Comparison of ENCODE assay signal across 15 cellular contexts in the genomic region with DNA sequence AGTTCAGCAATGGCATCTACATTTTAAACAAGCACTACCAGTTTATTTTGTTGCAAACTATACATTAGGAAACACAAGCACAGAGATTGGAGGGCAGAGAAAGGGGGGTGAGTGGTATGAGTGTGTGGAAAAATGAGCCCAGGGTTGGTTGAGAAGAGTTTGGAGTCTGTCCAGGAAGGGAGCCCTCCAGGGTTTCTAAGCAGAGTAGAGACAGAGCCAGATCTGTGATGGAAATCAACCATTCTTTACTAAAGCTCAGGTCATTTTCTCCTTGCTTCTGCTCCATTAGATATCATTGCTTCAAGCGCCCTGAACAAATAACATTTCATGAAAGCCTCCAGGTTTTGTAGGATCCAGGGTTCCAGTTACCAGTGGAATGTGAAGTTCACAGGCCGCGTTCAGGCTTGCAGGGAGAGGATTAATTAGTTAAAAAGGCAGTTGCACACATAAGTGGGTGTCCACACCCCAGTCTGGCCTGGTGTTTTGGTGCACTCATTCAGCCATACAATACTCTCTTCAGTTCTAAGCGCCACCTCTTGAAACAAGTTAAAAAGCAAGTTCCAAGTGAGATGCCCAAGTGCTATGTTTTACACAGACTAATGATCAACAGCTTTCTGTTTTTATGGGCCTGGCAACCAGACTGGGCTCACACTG. TPM values are rescaled to one million over a fixed set of nuclear protein-coding genes. Genes with fewer than 3 reads are reported as not detected.
DNase-seq lines count a peak whose midpoint lies in the region; ATAC-seq lines count a peak whose summit lies in the region.
"Had no signal": no experiment of that assay in that cellular context is flagged by ENCODE, and none has a peak within 500 bp of the region (broad histone marks: within the 10 kb centered on the region; RNA-seq: fewer than 3 reads in every experiment).

No MANE protein-coding gene starts in this region.

- H3K23ac ChIP-seq in mesenchymal stem cell (ENCODE audit: low read length in 2 of 2) = no peak overlapping the region

- H3K9me3 ChIP-seq in mesenchymal stem cell (ENCODE audit: control insufficient read depth, low read length) = no peaks in the 10 kb centered on the region
- no peaks in the 10 kb centered on the region for H3K9me3 ChIP-seq in effector memory CD4-positive, alpha-beta T cell (ENCODE audit: control insufficient read depth, low read length)
- H3K9me3 ChIP-seq: lower lobe of right lung had no signal

- no peaks in the 10 kb centered on the region for H3K4me1 Mint-ChIP-seq in activated naive CD8-positive, alpha-beta T cell treated with anti-CD3 and anti-CD28 coated beads, Interleukin-2, amount 50 U/mL, for 24 hours

- no peaks in the 10 kb centered on the region for H3K36me3 Mint-ChIP-seq in activated naive CD8-positive, alpha-beta T cell treated with anti-CD3 and anti-CD28 coated beads, Interleukin-2, amount 50 U/mL, for 24 hours (ENCODE audit: low read depth)

- no peak overlapping the region for H2BK120ac ChIP-seq in mesenchymal stem cell (ENCODE audit: low read depth, low read length)

- H2BK5ac ChIP-seq in mesenchymal stem cell (ENCODE audit: low read depth, low read length, poor library complexity, severe bottlenecking) = no peak overlapping the region

- H3K4me2 ChIP-seq in mesenchymal stem cell (ENCODE audit: low read length, poor library complexity, severe bottlenecking) = no peak overlapping the region

- 91% methylated on average over 4 of the region's 4 CpGs for WGBS in mesenchymal stem cell

- H3K14ac ChIP-seq in mesenchymal stem cell (ENCODE audit: low read length in 2 of 2) = no peak overlapping the region

- no peaks in the 10 kb centered on the region for H3K9me3 Mint-ChIP-seq in activated naive CD8-positive, alpha-beta T cell treated with anti-CD3 and anti-CD28 coated beads, Interleukin-2, amount 50 U/mL, for 24 hours

- H3K9ac ChIP-seq in mesenchymal stem cell (ENCODE audit: low read length) = no peak overlapping the region

- H2AK5ac ChIP-seq in mesenchymal stem cell (ENCODE audit: low read length, severe bottlenecking) = no peak overlapping the region

- no peak overlapping the region for H4K8ac ChIP-seq in mesenchymal stem cell (ENCODE audit: low read length)

- H3K27ac ChIP-seq in mesenchymal stem cell (ENCODE audit: low read length, poor library complexity, severe bottlenecking) = no peak overlapping the region
- H3K27ac ChIP-seq in effector memory CD4-positive, alpha-beta T cell (ENCODE audit: insufficient read depth, low read length, poor library complexity, severe bottlenecking) = no peak overlapping the region
- H3K27ac ChIP-seq: lower lobe of right lung, RWPE1 had no signal

- peak overlapping the region in 1 of 2 experiments; percentile 15 for H2BK12ac ChIP-seq in mesenchymal stem cell (ENCODE audit: low read length in 2 of 2)

- H3K18ac ChIP-seq in mesenchymal stem cell (ENCODE audit: low read depth in 1 of 2, low read length in 2 of 2) = peak overlapping the region; percentile 11 to 19

- H3K27me3 ChIP-seq in mesenchymal stem cell (ENCODE audit: control insufficient read depth in 1 of 2, insufficient read depth in 1 of 2, low read length in 2 of 2) = no peaks in the 10 kb centered on the region
- H3K27me3 ChIP-seq in effector memory CD4-positive, alpha-beta T cell (replicated peaks; ENCODE audit: control insufficient read depth, insufficient read depth, low read length, poor library complexity, severe bottlenecking) = no peaks in the 10 kb centered on the region

- DNase-seq in Ammon's horn (ENCODE audit: low spot score) (peak; percentile 21), NCI-H1092 (lab: John Stamatoyannopoulos, UW) (peak; percentile 60), astrocyte of the hippocampus (ENCODE audit: low read depth, low spot score) (peak; percentile 63), mesenchymal stem cell (peak; percentile 36)
- no peak for DNase-seq in activated naive CD8-positive, alpha-beta T cell treated with anti-CD3 and anti-CD28 coated beads, Interleukin-2, amount 50 U/mL, for 24 hours
- no peak for DNase-seq in effector memory CD4-positive, alpha-beta T cell
- DNase-seq: activated CD4-positive, CD25-positive, alpha-beta regulatory T cell treated with anti-CD3 and anti-CD28 coated beads, Interleukin-2, amount 50 U/mL, for 72 hours; dermis blood vessel endothelial cell; lower lobe of right lung; NCI-H82; stimulated activated naive CD4-positive, alpha-beta T cell treated with Interleukin-2 at 50 U/mL for 16 hours; T-helper 17 cell had no signal

- no peak for ATAC-seq in activated naive CD8-positive, alpha-beta T cell treated with anti-CD3 and anti-CD28 coated beads, Interleukin-2, amount 50 U/mL, for 24 hours
- no peak for ATAC-seq in HG02678 (IDR thresholded peaks at IDR 0.05; ENCODE audit: unreplicated experiment)
- no peak for ATAC-seq in HG03108 (IDR thresholded peaks at IDR 0.05; ENCODE audit: unreplicated experiment)
- ATAC-seq: lower lobe of right lung, T-helper 17 cell had no signal

- H3K36me3 ChIP-seq in mesenchymal stem cell (ENCODE audit: control insufficient read depth in 1 of 2, insufficient read depth in 2 of 2, low read depth in 1 of 2, low read length in 2 of 2) = no peaks in the 10 kb centered on the region
- H3K36me3 ChIP-seq in effector memory CD4-positive, alpha-beta T cell (ENCODE audit: control insufficient read depth, insufficient read depth, low read length) = no peaks in the 10 kb centered on the region
- H3K36me3 ChIP-seq: lower lobe of right lung had no signal

- H3K4me1 ChIP-seq in mesenchymal stem cell (ENCODE audit: control insufficient read depth, insufficient read depth, low read depth, low read length) = peaks cover 3% of the 10 kb centered on the region
- no peaks in the 10 kb centered on the region for H3K4me1 ChIP-seq in effector memory CD4-positive, alpha-beta T cell (ENCODE audit: control insufficient read depth, insufficient read depth, low read length, poor library complexity, severe bottlenecking)
- H3K4me1 ChIP-seq: lower lobe of right lung had no signal

- no peak overlapping the region for H3K4me3 ChIP-seq in mesenchymal stem cell (ENCODE audit: insufficient read depth in 1 of 2, low read depth in 1 of 2, low read length in 2 of 2)
- H3K4me3 ChIP-seq in effector memory CD4-positive, alpha-beta T cell (ENCODE audit: insufficient read depth, low read depth, low read length, poor library complexity, severe bottlenecking) = no peak overlapping the region
- H3K4me3 ChIP-seq: lower lobe of right lung had no signal

- H2BK15ac ChIP-seq in mesenchymal stem cell (ENCODE audit: low read depth, poor library complexity, severe bottlenecking) = peak overlapping the region; percentile 12

- H3K27me3 Mint-ChIP-seq in activated naive CD8-positive, alpha-beta T cell treated with anti-CD3 and anti-CD28 coated beads, Interleukin-2, amount 50 U/mL, for 24 hours = no peaks in the 10 kb centered on the region

- H3K4me3 Mint-ChIP-seq in activated naive CD8-positive, alpha-beta T cell treated with anti-CD3 and anti-CD28 coated beads, Interleukin-2, amount 50 U/mL, for 24 hours = no peak overlapping the region
- H3K4me3 Mint-ChIP-seq: T-helper 17 cell had no signal

- no peaks in the 10 kb centered on the region for H3K79me1 ChIP-seq in mesenchymal stem cell (replicated peaks; ENCODE audit: low read length, poor library complexity, severe bottlenecking)

- peak overlapping the region in 1 of 2 experiments; percentile 7 for H3K4ac ChIP-seq in mesenchymal stem cell (ENCODE audit: low read depth in 1 of 2, low read length in 2 of 2)

- H4K91ac ChIP-seq in mesenchymal stem cell (ENCODE audit: low read length) = no peak overlapping the region

- H2AFZ ChIP-seq in mesenchymal stem cell (ENCODE audit: low read depth, low read length) = no peak overlapping the region

- H3K27ac Mint-ChIP-seq in activated naive CD8-positive, alpha-beta T cell treated with anti-CD3 and anti-CD28 coated beads, Interleukin-2, amount 50 U/mL, for 24 hours = no peak overlapping the region
- H3K27ac Mint-ChIP-seq: T-helper 17 cell had no signal

RNA-seq across cellular contexts. Expression of gene BOC, which starts 16.5 kb away (rescaled TPM):
- 40.7 TPM for polyA plus RNA-seq in mesenchymal stem cell (2013, experiment 1 of 2)
- polyA plus RNA-seq in mesenchymal stem cell (2013, experiment 2 of 2) = 41.6 TPM

Comparison
In these comparisons a context has a peak if more than half of its experiments do, and no peak if none do; other contexts are left out.
1. DNase-seq: peak in Ammon's horn (single experiment), NCI-H1092 (single experiment), astrocyte of the hippocampus (single experiment) and mesenchymal stem cell (single experiment); none in activated naive CD8-positive, alpha-beta T cell treated with anti-CD3 and anti-CD28 coated beads, Interleukin-2, amount 50 U/mL, for 24 hours (single experiment) and effector memory CD4-positive, alpha-beta T cell (0 of 3).